ENCODE assay signal across 22 cellular contexts in the genomic region with DNA sequence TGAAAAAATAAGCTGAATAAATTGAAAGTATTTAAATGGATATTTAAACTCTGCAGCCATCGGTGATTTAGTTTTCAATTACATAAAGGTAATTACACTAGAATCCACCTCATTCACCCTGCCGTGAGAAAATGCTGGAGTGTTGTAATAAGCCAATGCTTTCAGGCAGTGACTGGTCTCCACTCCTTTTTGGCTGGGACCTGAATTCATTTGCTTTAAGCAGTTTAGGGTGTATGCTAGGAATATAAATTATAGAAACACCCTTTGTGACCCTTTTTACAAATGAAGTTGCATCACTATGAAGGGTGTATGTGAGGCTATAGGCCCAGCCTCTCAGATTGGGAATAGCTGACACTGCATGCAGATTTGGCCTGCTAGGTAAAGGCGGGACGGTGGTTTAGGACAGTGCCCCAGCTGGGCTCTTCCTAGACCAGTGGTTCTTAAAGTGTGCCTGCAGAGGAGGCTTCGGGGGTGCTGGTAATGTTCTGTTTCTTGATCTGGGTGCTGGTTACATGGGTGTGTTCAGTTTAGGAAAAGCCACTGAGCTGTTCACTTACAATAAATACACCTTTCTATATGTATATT. TPM values are rescaled to one million over a fixed set of nuclear protein-coding genes. Genes with fewer than 3 reads are reported as not detected.
DNase-seq lines count a peak whose midpoint lies in the region; ATAC-seq, FAIRE-seq and TF ChIP-seq lines count a peak whose summit lies in the region.
"Had no signal": no experiment of that assay in that cellular context is flagged by ENCODE, and none has a peak within 500 bp of the region (broad histone marks: within the 10 kb centered on the region; RNA-seq: fewer than 3 reads in every experiment).

No MANE protein-coding gene starts in this region.

- H3K36me3 Mint-ChIP-seq in natural killer cell = no peaks in the 10 kb centered on the region

- no peaks in the 10 kb centered on the region for H3K4me1 Mint-ChIP-seq in natural killer cell
- H3K4me1 Mint-ChIP-seq: IgD-negative memory B cell had no signal

- no peaks in the 10 kb centered on the region for H3K36me3 ChIP-seq in adipocyte (ENCODE audit: control insufficient read depth, insufficient read depth, low read length, severe bottlenecking)
- no peaks in the 10 kb centered on the region for H3K36me3 ChIP-seq in kidney (ENCODE audit: control insufficient read depth in 1 of 2, insufficient read depth in 2 of 2, low read length in 2 of 2)
- H3K36me3 ChIP-seq in hepatocyte (replicated peaks; ENCODE audit: insufficient read depth, low read depth) = no peaks in the 10 kb centered on the region
- H3K36me3 ChIP-seq: neutrophil, uterus had no signal

- H3K79me2 ChIP-seq in hepatocyte = no peaks in the 10 kb centered on the region

- TF ChIP-seq POLR2A in lower leg skin (IDR thresholded peaks at IDR 0.05) = no peak

- no peak overlapping the region for H3K27ac Mint-ChIP-seq in natural killer cell
- H3K27ac Mint-ChIP-seq: IgD-negative memory B cell had no signal

- H3K4me3 ChIP-seq in adipocyte (ENCODE audit: low read length) (no peak overlapping the region), kidney (ENCODE audit: low read length in 2 of 2) (peak overlapping the region in 1 of 2 donors; percentile 46), lower leg skin (ENCODE audit: low read depth, poor library complexity, severe bottlenecking) (no peak overlapping the region), hepatocyte (no peak overlapping the region)
- H3K4me3 ChIP-seq: heart right ventricle, lung, uterus had no signal

- TF ChIP-seq CTCF in kidney (IDR thresholded peaks at IDR 0.05; ENCODE audit: borderline replicate concordance, extremely low read depth, insufficient read depth) (no peak), natural killer cell (IDR thresholded peaks at IDR 0.05) (no peak), lower leg skin (IDR thresholded peaks at IDR 0.05) (no peak), hepatocyte (IDR thresholded peaks at IDR 0.05; ENCODE audit: poor library complexity) (no peak)

- H3K4me3 Mint-ChIP-seq in natural killer cell = no peak overlapping the region
- H3K4me3 Mint-ChIP-seq: IgD-negative memory B cell had no signal

- H3K9me3 ChIP-seq in adipocyte (ENCODE audit: control insufficient read depth, low read length) = no peaks in the 10 kb centered on the region
- no peaks in the 10 kb centered on the region for H3K9me3 ChIP-seq in kidney (ENCODE audit: control insufficient read depth in 1 of 2, low read length in 2 of 2)
- H3K9me3 ChIP-seq in hepatocyte (ENCODE audit: low read depth) = no peaks in the 10 kb centered on the region
- H3K9me3 ChIP-seq: heart right ventricle, neutrophil, uterus had no signal

- no peak overlapping the region for H3K9ac ChIP-seq in adipocyte (ENCODE audit: low read length)
- peak overlapping the region in 1 of 2 donors; percentile 24 for H3K9ac ChIP-seq in kidney (ENCODE audit: low read length in 2 of 2)

- 51 to 64% methylated on average over 5 of the region's 5 CpGs for WGBS in lower leg skin, 2 donors
- 84% methylated on average over 5 of the region's 5 CpGs for WGBS in hepatocyte (ENCODE audit: low lambda C conversion rate, missing lambda C conversion rate)

- H3K9me2 ChIP-seq in hepatocyte (replicated peaks; ENCODE audit: insufficient read depth) = no peaks in the 10 kb centered on the region

- H3K27ac ChIP-seq in kidney (ENCODE audit: low read depth in 2 of 2, low read length in 2 of 2) = peak overlapping the region; percentile 49 to 59
- H3K27ac ChIP-seq in hepatocyte = no peak overlapping the region
- H3K27ac ChIP-seq: neutrophil, uterus had no signal

- H4K20me1 ChIP-seq in hepatocyte (ENCODE audit: insufficient read depth, poor library complexity, severe bottlenecking) = no peaks in the 10 kb centered on the region

- H3K9me3 Mint-ChIP-seq in natural killer cell = no peaks in the 10 kb centered on the region

- H3K4me1 ChIP-seq in adipocyte (ENCODE audit: control insufficient read depth, insufficient read depth, low read length) (peaks cover 32% of the 10 kb centered on the region), kidney (ENCODE audit: control insufficient read depth in 1 of 2, insufficient read depth in 1 of 2, low read depth in 1 of 2, low read length in 2 of 2) (peaks cover 2 to 4% of the 10 kb centered on the region in 2 donors), hepatocyte (ENCODE audit: insufficient read depth) (no peaks in the 10 kb centered on the region)
- H3K4me1 ChIP-seq: uterus had no signal

- intact Hi-C loops in left ventricle myocardium superior (cut with micrococcal nuclease) (no loop called here), Right ventricle myocardium inferior (cut with DNase I) (no loop called here), kidney (cut with DNase I) (no loop called here), natural killer cell (cut with micrococcal nuclease) (no loop called here), lower leg skin (cut with DNase I; ENCODE audit: low total_unique reads) (no loop called here)

- H3K4me2 ChIP-seq in hepatocyte = no peak overlapping the region

- ATAC-seq in left ventricle myocardium superior = peak; percentile 20
- no peak for ATAC-seq in Right ventricle myocardium inferior
- no peak for ATAC-seq in natural killer cell

- peaks cover 0 to 2% of the 10 kb centered on the region in 2 donors for H3K27me3 Mint-ChIP-seq in natural killer cell (ENCODE audit: low read depth in 2 of 2)

- H2AFZ ChIP-seq in hepatocyte = no peak overlapping the region

- FAIRE-seq in kidney (lab: Jason Lieb, UNC) = no peak
- FAIRE-seq: astrocyte, D721Med had no signal

- H3K27me3 ChIP-seq in adipocyte (replicated peaks; ENCODE audit: control insufficient read depth, insufficient read depth, low read length) (no peaks in the 10 kb centered on the region), hepatocyte (no peaks in the 10 kb centered on the region)
- H3K27me3 ChIP-seq: heart right ventricle, neutrophil, uterus had no signal

- no peak for DNase-seq in left ventricle myocardium superior
- no peak for DNase-seq in Right ventricle myocardium inferior (ENCODE audit: missing footprints)
- DNase-seq in adipocyte (ENCODE audit: low read depth) = peak; percentile 48
- no peak for DNase-seq in kidney
- no peak for DNase-seq in cerebellar cortex (ENCODE audit: low spot score)
- DNase-seq in natural killer cell = no peak
- no peak for DNase-seq in lower leg skin (ENCODE audit: low spot score in 2 of 2)
- DNase-seq in hepatocyte (ENCODE audit: low spot score) = no peak
- DNase-seq: activated naive CD4-positive, alpha-beta T cell treated with anti-CD3 and anti-CD28 coated beads, Interleukin-2, amount 50 U/mL, for 16 hours; C1 segment of cervical spinal cord; EL; heart right ventricle; NCI-H2029; retina; stimulated activated CD8-positive, alpha-beta memory T cell treated with anti-CD3 and anti-CD28 coated beads, Interleukin-4, amount 100 ng/mL, for 48 hours; SW 1271; uterus had no signal

RNA-seq across cellular contexts. Expression of a gene that starts 50.9 kb away (rescaled TPM):
- total RNA-seq in left ventricle myocardium superior (50.6 TPM), Right ventricle myocardium inferior (53.4 TPM), kidney (149 TPM), natural killer cell (10 to 100 TPM; 76.0 to 99.8 (median 84.6) TPM), lower leg skin (100 to 1,000 TPM; 120 to 156 (median 128) TPM), hepatocyte (88.3 and 112 TPM in 2 replicates)
- polyA plus RNA-seq in kidney (ENCODE audit: insufficient read depth, low read depth, low replicate concordance) (105 TPM), hepatocyte (87.3 and 90.2 TPM in 2 replicates)
